In the genomic region with DNA sequence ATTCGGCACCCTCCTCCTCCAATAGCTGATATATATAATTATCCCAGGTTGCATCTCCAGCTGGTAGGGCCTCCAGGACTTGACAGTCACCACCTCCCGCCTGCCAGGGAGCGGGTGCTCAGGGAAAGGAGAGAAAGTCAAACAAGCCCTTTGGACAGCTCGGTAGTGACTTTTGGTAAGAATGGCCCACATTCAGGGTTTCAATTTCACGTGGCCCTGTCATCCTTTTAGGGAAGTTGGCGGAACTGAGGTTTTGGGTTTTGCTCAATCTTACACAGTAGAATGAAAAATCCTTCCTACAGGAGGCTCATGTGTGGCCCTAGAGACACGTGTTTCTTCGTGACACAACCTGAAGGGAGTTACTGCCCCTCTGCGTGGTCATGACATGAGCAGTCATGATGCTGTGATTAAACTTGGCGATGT, we compare ENCODE assay signal across 1 cellular context.
TF ChIP-seq lines count a peak whose summit lies in the region.

No MANE protein-coding gene starts in this region.

TF ChIP-seq in GM12878, 131 proteins besides CTCF, POLR2A, EP300 and RAD21 (continued from another document):
- 0 out of 2 replicates have a peak, but pooled peaks have one; percentile 37 for TF ChIP-seq MEF2A (IDR thresholded peaks at IDR 0.05; ENCODE audit: insufficient read depth, low read depth, low read length)
